Comparison of ENCODE assay signal across 8 cellular contexts in genomic region chr15:64460737-64461576, GRCh38. TPM values are rescaled to one million over a fixed set of nuclear protein-coding genes. Genes with fewer than 3 reads are reported as not detected.
DNase-seq lines count a peak whose midpoint lies in the region; ATAC-seq and TF ChIP-seq lines count a peak whose summit lies in the region.

No MANE protein-coding gene starts in this region.

- H3K79me2 ChIP-seq in DND-41 (ENCODE audit: insufficient read depth, low read length) = peaks cover 51% of the 10 kb centered on the region

- H3K36me3 Mint-ChIP-seq in activated T-helper 2 cell treated with anti-CD3 and anti-CD28 coated beads, Interferon-gamma antibody, Interleukin-2, Interleukin-4, amounts not matched to agents 10 μg/mL and 5 μg/mL and 100 μg/mL, durations not matched to agents 14 hours and 24 hours and 36 hours (ENCODE audit: low read depth) = peaks cover 24% of the 10 kb centered on the region
- peaks cover 0 to 8% (median 0%) of the 10 kb centered on the region in 3 donors for H3K36me3 Mint-ChIP-seq in naive thymus-derived CD8-positive, alpha-beta T cell

- H3K36me3 ChIP-seq in DND-41 (ENCODE audit: insufficient read depth, low read length) = no peaks in the 10 kb centered on the region
- H3K36me3 ChIP-seq in thyroid gland = no peaks in the 10 kb centered on the region

- H4K20me1 ChIP-seq in DND-41 (ENCODE audit: insufficient read depth, low read length) = peaks cover 6% of the 10 kb centered on the region; the same call in 1 of the 2 replicates

- peak overlapping the region; percentile 82 for H3K27ac Mint-ChIP-seq in activated T-helper 2 cell treated with anti-CD3 and anti-CD28 coated beads, Interferon-gamma antibody, Interleukin-2, Interleukin-4, amounts not matched to agents 10 μg/mL and 5 μg/mL and 100 μg/mL, durations not matched to agents 14 hours and 24 hours and 36 hours
- peak overlapping the region; percentile 76 to 97 (median 94) for H3K27ac Mint-ChIP-seq in naive thymus-derived CD8-positive, alpha-beta T cell

- no peaks in the 10 kb centered on the region for H3K9me3 ChIP-seq in DND-41 (ENCODE audit: insufficient read depth, low read length, severe bottlenecking)
- H3K9me3 ChIP-seq in thyroid gland = no peaks in the 10 kb centered on the region

- POLR2A ChIA-PET in naive thymus-derived CD8-positive, alpha-beta T cell (lab: Charles Lee) = interaction anchor here (0.6 to 2.7 kb wide), 15 partner anchors 8 to 672 kb away, joined by 3 to 16 read pairs (median 4); no protein-coding TSS in a partner anchor

- 1 to 2% methylated on average over 17 to 22 of the region's 54 CpGs for WGBS in thyroid gland, 2 donors

- no peaks in the 10 kb centered on the region for H3K27me3 ChIP-seq in DND-41 (ENCODE audit: insufficient read depth, low read length, poor library complexity)
- H3K27me3 ChIP-seq in thyroid gland = no peaks in the 10 kb centered on the region

- H3K9me3 Mint-ChIP-seq in activated T-helper 2 cell treated with anti-CD3 and anti-CD28 coated beads, Interferon-gamma antibody, Interleukin-2, Interleukin-4, amounts not matched to agents 10 μg/mL and 5 μg/mL and 100 μg/mL, durations not matched to agents 14 hours and 24 hours and 36 hours = no peaks in the 10 kb centered on the region
- H3K9me3 Mint-ChIP-seq in naive thymus-derived CD8-positive, alpha-beta T cell = no peaks in the 10 kb centered on the region

- no peaks in the 10 kb centered on the region for H3K27me3 Mint-ChIP-seq in activated T-helper 2 cell treated with anti-CD3 and anti-CD28 coated beads, Interferon-gamma antibody, Interleukin-2, Interleukin-4, amounts not matched to agents 10 μg/mL and 5 μg/mL and 100 μg/mL, durations not matched to agents 14 hours and 24 hours and 36 hours (ENCODE audit: low read depth)
- H3K27me3 Mint-ChIP-seq in naive thymus-derived CD8-positive, alpha-beta T cell = no peaks in the 10 kb centered on the region

- H3K4me1 ChIP-seq in DND-41 (ENCODE audit: insufficient read depth, low read length) = peaks cover 50% of the 10 kb centered on the region
- peaks cover 31 to 62% of the 10 kb centered on the region in 2 donors for H3K4me1 ChIP-seq in thyroid gland

- intact Hi-C loops in activated T-helper 2 cell treated with anti-CD3 and anti-CD28 coated beads, Interferon-gamma antibody, Interleukin-2, Interleukin-4, amounts not matched to agents 10 μg/mL and 5 μg/mL and 100 μg/mL, durations not matched to agents 14 hours and 24 hours and 36 hours (cut with micrococcal nuclease) = loop anchor here (1.0 to 2.0 kb wide), 6 partner anchors 17 to 108 kb away; partner anchors contain the start of genes PCLAF and TRIP4
- intact Hi-C loops in thyroid gland (cut with DNase I) = no loop called here

- TF ChIP-seq POLR2A in thyroid gland (IDR thresholded peaks at IDR 0.05) = peak in 1 of 2 donors; percentile 55

- H3K4me3 ChIP-seq in DND-41 (ENCODE audit: low read depth in 1 of 2, low read length in 2 of 2) = peak overlapping the region; percentile 22 to 74; a peak in 3 of 4 replicates
- H3K4me3 ChIP-seq in thyroid gland (replicated peaks in 1 of 3) = peak overlapping the region in 2 of 3 donors; percentile 13 to 82

- peaks cover 65% of the 10 kb centered on the region for H3K4me1 Mint-ChIP-seq in activated T-helper 2 cell treated with anti-CD3 and anti-CD28 coated beads, Interferon-gamma antibody, Interleukin-2, Interleukin-4, amounts not matched to agents 10 μg/mL and 5 μg/mL and 100 μg/mL, durations not matched to agents 14 hours and 24 hours and 36 hours (ENCODE audit: low read depth)
- H3K4me1 Mint-ChIP-seq in naive thymus-derived CD8-positive, alpha-beta T cell = peaks cover 47 to 85% (median 82%) of the 10 kb centered on the region in 4 donors

- H3K4me2 ChIP-seq in DND-41 (ENCODE audit: insufficient read depth, low read length) = peak overlapping the region; percentile 82

- peak overlapping the region; percentile 83 for H3K27ac ChIP-seq in DND-41 (ENCODE audit: low read length)
- peak overlapping the region; percentile 74 to 89 (median 85) for H3K27ac ChIP-seq in thyroid gland

- peak overlapping the region; percentile 85 for H3K4me3 Mint-ChIP-seq in activated T-helper 2 cell treated with anti-CD3 and anti-CD28 coated beads, Interferon-gamma antibody, Interleukin-2, Interleukin-4, amounts not matched to agents 10 μg/mL and 5 μg/mL and 100 μg/mL, durations not matched to agents 14 hours and 24 hours and 36 hours (ENCODE audit: low read depth)
- H3K4me3 Mint-ChIP-seq in naive thymus-derived CD8-positive, alpha-beta T cell = peak overlapping the region; percentile 81 to 97 (median 92)

- TF ChIP-seq CTCF in DND-41 (IDR thresholded peaks at IDR 0.05; ENCODE audit: borderline replicate concordance, extremely low read depth, low read length, poor library complexity, severe bottlenecking) = peak; percentile 19
- TF ChIP-seq CTCF in thyroid gland (IDR thresholded peaks at IDR 0.05) = peak in 2 of 6 experiments; percentile 7 to 14

- ATAC-seq in DND-41 (ENCODE audit: insufficient read depth, low read depth) (peak; percentile 70), HG02870 (IDR thresholded peaks at IDR 0.05; ENCODE audit: unreplicated experiment) (peak; percentile 11), GM19463 (IDR thresholded peaks at IDR 0.05; ENCODE audit: unreplicated experiment) (no peak)
- peak; percentile 34 to 41 for ATAC-seq in naive thymus-derived CD8-positive, alpha-beta T cell

- DNase-seq in DND-41 (peak; percentile 46), OCI-M1 (lab: John Stamatoyannopoulos, UW) (peak; percentile 73), fibroblast of peridontal ligament (ENCODE audit: extremely low read depth) (peak; percentile 83), thyroid gland (peak; percentile 27 to 31)
- DNase-seq in activated T-helper 2 cell treated with anti-CD3 and anti-CD28 coated beads, Interferon-gamma antibody, Interleukin-2, Interleukin-4, amounts not matched to agents 10 μg/mL and 5 μg/mL and 100 μg/mL, durations not matched to agents 14 hours and 24 hours and 36 hours (ENCODE audit: low spot score) = peak; percentile 26
- peak in 7 of 10 donors; percentile 3 to 50 (median 34) for DNase-seq in naive thymus-derived CD8-positive, alpha-beta T cell

- peak overlapping the region; percentile 74 for H2AFZ ChIP-seq in DND-41 (ENCODE audit: low read depth, low read length)

- peak overlapping the region; percentile 58 for H3K9ac ChIP-seq in DND-41 (ENCODE audit: low read depth, low read length)

RNA-seq across cellular contexts. Expression of gene ZNF609, which starts 0.6 kb away (rescaled TPM):
- total RNA-seq in activated T-helper 2 cell treated with anti-CD3 and anti-CD28 coated beads, Interferon-gamma antibody, Interleukin-2, Interleukin-4, amounts not matched to agents 10 μg/mL and 5 μg/mL and 100 μg/mL, durations not matched to agents 14 hours and 24 hours and 36 hours = 50.9 and 60.2 TPM in 2 replicates
- 10 to 100 TPM; 66.1 to 68.2 TPM for total RNA-seq in naive thymus-derived CD8-positive, alpha-beta T cell
- 10 to 100 TPM; 10.2 to 23.7 (median 13.5) TPM for polyA plus RNA-seq in naive thymus-derived CD8-positive, alpha-beta T cell
- 10 to 100 TPM; 25.2 to 45.5 (median 32.6) TPM for total RNA-seq in thyroid gland

Comparison
In these comparisons a context has a peak if more than half of its experiments do, and no peak if none do; other contexts are left out.
1. DNase-seq: peak in every context shown above with its lines; median percentile 83 in fibroblast of peridontal ligament; 73 in OCI-M1; 46 in DND-41; 34 in naive thymus-derived CD8-positive, alpha-beta T cell; 29 in thyroid gland; 26 in activated T-helper 2 cell treated with anti-CD3 and anti-CD28 coated beads, Interferon-gamma antibody, Interleukin-2, Interleukin-4, amounts not matched to agents 10 μg/mL and 5 μg/mL and 100 μg/mL, durations not matched to agents 14 hours and 24 hours and 36 hours.